9 cellular contexts compared by ENCODE assay signal in genomic region chr16:11329080-11329491, GRCh38. TPM values are rescaled to one million over a fixed set of nuclear protein-coding genes. Genes with fewer than 3 reads are reported as not detected.
DNase-seq lines count a peak whose midpoint lies in the region; ATAC-seq and TF ChIP-seq lines count a peak whose summit lies in the region.
"Had no signal": no experiment of that assay in that cellular context is flagged by ENCODE, and none has a peak within 500 bp of the region (broad histone marks: within the 10 kb centered on the region; RNA-seq: fewer than 3 reads in every experiment).

No MANE protein-coding gene starts in this region.

- H2AFZ ChIP-seq in neural progenitor cell (replicated peaks), result peak overlapping the region; percentile 14

- H3K27me3 ChIP-seq in neural progenitor cell, result no peaks in the 10 kb centered on the region

- peak overlapping the region; percentile 68 for H3K4me3 Mint-ChIP-seq in activated naive CD8-positive, alpha-beta T cell treated with anti-CD3 and anti-CD28 coated beads, Interleukin-2, amount 50 U/mL, for 24 hours
- peak overlapping the region; percentile 67 for H3K4me3 Mint-ChIP-seq in neural progenitor cell

- no peaks in the 10 kb centered on the region for H3K36me3 Mint-ChIP-seq in activated naive CD8-positive, alpha-beta T cell treated with anti-CD3 and anti-CD28 coated beads, Interleukin-2, amount 50 U/mL, for 24 hours (ENCODE audit: low read depth)
- H3K36me3 Mint-ChIP-seq in neural progenitor cell, result no peaks in the 10 kb centered on the region

- peak overlapping the region; percentile 40 for H3K4me2 ChIP-seq in neural progenitor cell

- DNase-seq in activated naive CD8-positive, alpha-beta T cell treated with anti-CD3 and anti-CD28 coated beads, Interleukin-2, amount 50 U/mL, for 24 hours, result no peak
- DNase-seq in neural progenitor cell (ENCODE audit: low spot score) (peak; percentile 56), NCI-H2081 (lab: John Stamatoyannopoulos, UW) (no peak), H4 (ENCODE audit: low spot score) (no peak), NCI-H2171 treated with DMSO at 0.1 percent for 48 hours (lab: John Stamatoyannopoulos, UW) (no peak)

- H3K9me3 ChIP-seq in neural progenitor cell (ENCODE audit: low read depth), result no peaks in the 10 kb centered on the region

- H3K4me1 Mint-ChIP-seq in activated naive CD8-positive, alpha-beta T cell treated with anti-CD3 and anti-CD28 coated beads, Interleukin-2, amount 50 U/mL, for 24 hours, result peaks cover 57% of the 10 kb centered on the region
- H3K4me1 Mint-ChIP-seq in neural progenitor cell, result peaks cover 55% of the 10 kb centered on the region

- H3K4me3 ChIP-seq in GM08714 (ENCODE audit: low read length) (peak overlapping the region; percentile 51; the same call in 1 of the 2 replicates), neural progenitor cell (no peak overlapping the region)
- H3K4me3 ChIP-seq: K562 had no signal

- peaks cover 18% of the 10 kb centered on the region for H3K4me1 ChIP-seq in neural progenitor cell

- no peak overlapping the region for H3K9ac ChIP-seq in neural progenitor cell

- no peaks in the 10 kb centered on the region for H3K79me2 ChIP-seq in neural progenitor cell (ENCODE audit: low read depth)

- H3K9me3 Mint-ChIP-seq in activated naive CD8-positive, alpha-beta T cell treated with anti-CD3 and anti-CD28 coated beads, Interleukin-2, amount 50 U/mL, for 24 hours, result no peaks in the 10 kb centered on the region
- H3K9me3 Mint-ChIP-seq in neural progenitor cell, result no peaks in the 10 kb centered on the region

- ATAC-seq in HG03432 (IDR thresholded peaks at IDR 0.05; ENCODE audit: unreplicated experiment), result peak; percentile 12
- ATAC-seq in activated naive CD8-positive, alpha-beta T cell treated with anti-CD3 and anti-CD28 coated beads, Interleukin-2, amount 50 U/mL, for 24 hours, result no peak
- no peak for ATAC-seq in GM19395 (IDR thresholded peaks at IDR 0.05; ENCODE audit: unreplicated experiment)
- ATAC-seq: K562 had no signal

- peaks cover 24% of the 10 kb centered on the region for H3F3A ChIP-seq in neural progenitor cell (ENCODE audit: low read depth)

- peak overlapping the region; percentile 46 for H3K27ac ChIP-seq in neural progenitor cell

- H3K36me3 ChIP-seq in neural progenitor cell, result no peaks in the 10 kb centered on the region

- H3K27ac Mint-ChIP-seq in activated naive CD8-positive, alpha-beta T cell treated with anti-CD3 and anti-CD28 coated beads, Interleukin-2, amount 50 U/mL, for 24 hours, result peak overlapping the region; percentile 70
- H3K27ac Mint-ChIP-seq in neural progenitor cell, result peak overlapping the region; percentile 96

- no peak for TF ChIP-seq CTCF in neural progenitor cell (IDR thresholded peaks at IDR 0.05)

- H4K20me1 ChIP-seq in neural progenitor cell (ENCODE audit: low read depth), result no peaks in the 10 kb centered on the region

- H3K27me3 Mint-ChIP-seq in activated naive CD8-positive, alpha-beta T cell treated with anti-CD3 and anti-CD28 coated beads, Interleukin-2, amount 50 U/mL, for 24 hours, result no peaks in the 10 kb centered on the region
- H3K27me3 Mint-ChIP-seq in neural progenitor cell (ENCODE audit: insufficient read depth, low read depth), result peaks cover 15% of the 10 kb centered on the region

RNA-seq across cellular contexts. Expression of gene RMI2, which starts 16.2 kb away (rescaled TPM):
- total RNA-seq in neural progenitor cell (ENCODE audit: low replicate concordance), result 56.1 and 68.6 TPM in 2 replicates
- total RNA-seq in H4 (2014; rRNA removed; shearing (Covaris generic)), result 19.9 and 21.8 TPM in 2 replicates

RNA-seq across cellular contexts. Expression of gene PRM1, which starts 48.0 kb away (rescaled TPM):
- total RNA-seq in neural progenitor cell (ENCODE audit: low replicate concordance), result not detected in 2 replicates
- not detected in 2 replicates for total RNA-seq in H4 (2014; rRNA removed; shearing (Covaris generic))
- total RNA-seq: K562 had no signal

RNA-seq across cellular contexts. Expression of gene PRM2, which starts 52.8 kb away (rescaled TPM):
- total RNA-seq in neural progenitor cell (ENCODE audit: low replicate concordance), result not detected in 2 replicates
- not detected in 2 replicates for total RNA-seq in H4 (2014; rRNA removed; shearing (Covaris generic))
- total RNA-seq: K562 had no signal

RNA-seq across cellular contexts. Expression of gene PRM3, which starts 55.7 kb away (rescaled TPM):
- total RNA-seq in neural progenitor cell (ENCODE audit: low replicate concordance), result not detected in 2 replicates
- not detected in 2 replicates for total RNA-seq in H4 (2014; rRNA removed; shearing (Covaris generic))
- total RNA-seq: K562 had no signal

RNA-seq across cellular contexts. Expression of gene TNP2, which starts 60.0 kb away (rescaled TPM):
- not detected in 2 replicates for total RNA-seq in neural progenitor cell (ENCODE audit: low replicate concordance)
- not detected in 2 replicates for total RNA-seq in H4 (2014; rRNA removed; shearing (Covaris generic))
- total RNA-seq: K562 had no signal
